2 cellular contexts compared by ENCODE assay signal in genomic region chr10:110655286-110655685, GRCh38.
TF ChIP-seq lines count a peak whose summit lies in the region.

No MANE protein-coding gene starts in this region.

TF ChIP-seq in SK-N-SH treated with all-trans-retinoic acid at 6 μM for 48 hours, 23 proteins besides CTCF, POLR2A, EP300 and RAD21 (continued from another document):
- TF ChIP-seq POU6F1 (CRISPR knock-in tag; IDR thresholded peaks at IDR 0.05; ENCODE audit: borderline replicate concordance, low read depth) (no peak), TCF4 (CRISPR knock-in tag; IDR thresholded peaks at IDR 0.05; ENCODE audit: borderline replicate concordance) (no peak), ZFP3 (CRISPR knock-in tag; IDR thresholded peaks at IDR 0.05) (no peak), SNAI2 (CRISPR knock-in tag; IDR thresholded peaks at IDR 0.05) (no peak), ZNF70 (CRISPR knock-in tag; IDR thresholded peaks at IDR 0.05) (no peak), ARNTL (CRISPR knock-in tag; IDR thresholded peaks at IDR 0.05; ENCODE audit: borderline replicate concordance, low read depth) (no peak), CREB5 (CRISPR knock-in tag; IDR thresholded peaks at IDR 0.05; ENCODE audit: low read depth) (no peak), ZC3H10 (CRISPR knock-in tag; IDR thresholded peaks at IDR 0.05) (no peak), CSDC2 (CRISPR knock-in tag; IDR thresholded peaks at IDR 0.05) (no peak), OSR1 (CRISPR knock-in tag; IDR thresholded peaks at IDR 0.05) (no peak), PATZ1 (CRISPR knock-in tag; IDR thresholded peaks at IDR 0.05; ENCODE audit: borderline replicate concordance) (no peak), ZNF565 (CRISPR knock-in tag; conservative IDR thresholded peaks at IDR 0.05; ENCODE audit: low read depth) (no peak), TSHZ2 (CRISPR knock-in tag; IDR thresholded peaks at IDR 0.05) (no peak), ISL1 (CRISPR knock-in tag; IDR thresholded peaks at IDR 0.05) (no peak), CSRNP3 (CRISPR knock-in tag; IDR thresholded peaks at IDR 0.05) (no peak)

TF ChIP-seq in IMR-90, 13 proteins besides CTCF, POLR2A, EP300 and RAD21 (continued from another document):
- TF ChIP-seq USF2 (IDR thresholded peaks at IDR 0.05; ENCODE audit: low read depth, low read length) (no peak), CHD1 (IDR thresholded peaks at IDR 0.05; ENCODE audit: low read depth, low read length) (no peak), BHLHE40 (IDR thresholded peaks at IDR 0.05; ENCODE audit: low read depth, low read length) (no peak), CEBPB (IDR thresholded peaks at IDR 0.05; ENCODE audit: low read depth, low read length) (no peak), MAZ (IDR thresholded peaks at IDR 0.05; ENCODE audit: borderline replicate concordance, low read depth, low read length) (no peak), RFX5 (IDR thresholded peaks at IDR 0.05; ENCODE audit: low read depth, low read length) (no peak), MAFK (IDR thresholded peaks at IDR 0.05; ENCODE audit: low read depth, low read length) (no peak), MXI1 (IDR thresholded peaks at IDR 0.05; ENCODE audit: borderline replicate concordance, low read depth, low read length) (no peak), ELK1 (IDR thresholded peaks at IDR 0.05; ENCODE audit: borderline replicate concordance, low read depth, low read length) (no peak), RCOR1 (IDR thresholded peaks at IDR 0.05; ENCODE audit: insufficient replicate concordance, low read length) (no peak)
